10 cellular contexts compared by ENCODE assay signal in the genomic region with DNA sequence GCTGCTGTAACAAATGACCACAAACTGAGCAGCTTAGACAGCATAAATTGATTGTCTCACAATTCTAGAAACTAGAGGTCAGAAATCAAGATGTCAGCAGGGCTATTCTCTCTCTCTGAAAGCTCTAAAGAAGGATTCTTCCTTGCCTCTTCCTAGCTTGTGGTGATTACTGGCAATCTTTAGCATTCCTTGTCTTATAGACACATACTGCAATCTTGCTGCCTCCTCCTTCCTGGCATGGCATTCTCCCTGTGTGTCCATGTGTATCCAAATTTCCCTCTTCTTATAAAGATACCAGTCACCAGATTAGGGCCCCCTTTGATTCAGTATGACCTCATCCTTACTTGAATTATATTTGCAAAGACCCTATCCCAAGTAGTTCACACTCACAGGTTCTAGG. TPM values are rescaled to one million over a fixed set of nuclear protein-coding genes. Genes with fewer than 3 reads are reported as not detected.
DNase-seq lines count a peak whose midpoint lies in the region; ATAC-seq and TF ChIP-seq lines count a peak whose summit lies in the region.
"Had no signal": no experiment of that assay in that cellular context is flagged by ENCODE, and none has a peak within 500 bp of the region (broad histone marks: within the 10 kb centered on the region; RNA-seq: fewer than 3 reads in every experiment).

No MANE protein-coding gene starts in this region.

- peak overlapping the region; percentile 0 for H3K4me3 Mint-ChIP-seq in activated naive CD4-positive, alpha-beta T cell treated with anti-CD3 and anti-CD28 coated beads, Interleukin-2, amount 10 ng/mL, durations not matched to agents 7 days and 5 days
- H3K4me3 Mint-ChIP-seq in T-cell = peak overlapping the region; percentile 97 to 99 (median 97)
- peak overlapping the region; percentile 28 for H3K4me3 Mint-ChIP-seq in stimulated activated memory B cell treated with anti-CD40 and anti-IgM and Interleukin-4, amounts not matched to agents 10 μg/mL and 1 μg/mL and 100 μg/mL, for 72 hours

- no peaks in the 10 kb centered on the region for H3K36me3 ChIP-seq in mucosa of descending colon (ENCODE audit: low read depth)

- no peak for ATAC-seq in activated naive CD4-positive, alpha-beta T cell treated with anti-CD3 and anti-CD28 coated beads, Interleukin-2, amount 50 U/mL, for 72 hours
- ATAC-seq in T-cell (replicated peaks in 1 of 4) (no peak), mucosa of descending colon (no peak)
- no peak for ATAC-seq in stimulated activated memory B cell treated with anti-CD40 and anti-IgM and Interleukin-4, amounts not matched to agents 10 μg/mL and 1 μg/mL and 100 μg/mL, for 72 hours

- peaks cover 18% of the 10 kb centered on the region for H3K36me3 Mint-ChIP-seq in activated naive CD4-positive, alpha-beta T cell treated with anti-CD3 and anti-CD28 coated beads, Interleukin-2, amount 10 ng/mL, durations not matched to agents 7 days and 5 days
- peaks cover 22 to 42% of the 10 kb centered on the region in 2 donors for H3K36me3 Mint-ChIP-seq in activated naive CD4-positive, alpha-beta T cell treated with anti-CD3 and anti-CD28 coated beads, Interleukin-2, amount 50 U/mL, for 72 hours
- H3K36me3 Mint-ChIP-seq in T-cell = peaks cover 15% of the 10 kb centered on the region
- peaks cover 8% of the 10 kb centered on the region for H3K36me3 Mint-ChIP-seq in stimulated activated memory B cell treated with anti-CD40 and anti-IgM and Interleukin-4, amounts not matched to agents 10 μg/mL and 1 μg/mL and 100 μg/mL, for 72 hours

- H3K27me3 Mint-ChIP-seq in activated naive CD4-positive, alpha-beta T cell treated with anti-CD3 and anti-CD28 coated beads, Interleukin-2, amount 10 ng/mL, durations not matched to agents 7 days and 5 days = no peaks in the 10 kb centered on the region
- H3K27me3 Mint-ChIP-seq in T-cell = no peaks in the 10 kb centered on the region
- H3K27me3 Mint-ChIP-seq in stimulated activated memory B cell treated with anti-CD40 and anti-IgM and Interleukin-4, amounts not matched to agents 10 μg/mL and 1 μg/mL and 100 μg/mL, for 72 hours = no peaks in the 10 kb centered on the region

- H3K4me3 ChIP-seq in fibroblast of the aortic adventitia (ENCODE audit: low read depth, low read length) (no peak overlapping the region), mucosa of descending colon (no peak overlapping the region)

- no peaks in the 10 kb centered on the region for H3K9me3 Mint-ChIP-seq in activated naive CD4-positive, alpha-beta T cell treated with anti-CD3 and anti-CD28 coated beads, Interleukin-2, amount 10 ng/mL, durations not matched to agents 7 days and 5 days
- no peaks in the 10 kb centered on the region for H3K9me3 Mint-ChIP-seq in activated naive CD4-positive, alpha-beta T cell treated with anti-CD3 and anti-CD28 coated beads, Interleukin-2, amount 50 U/mL, for 72 hours
- no peaks in the 10 kb centered on the region for H3K9me3 Mint-ChIP-seq in T-cell
- H3K9me3 Mint-ChIP-seq in stimulated activated memory B cell treated with anti-CD40 and anti-IgM and Interleukin-4, amounts not matched to agents 10 μg/mL and 1 μg/mL and 100 μg/mL, for 72 hours = no peaks in the 10 kb centered on the region

- CTCF ChIA-PET in activated naive CD4-positive, alpha-beta T cell treated with anti-CD3 and anti-CD28 coated beads, Interleukin-2, amount 10 ng/mL, durations not matched to agents 7 days and 5 days (lab: Charles Lee) = interaction anchor here (1.0 to 2.0 kb wide), 2 partner anchors 8 to 16 kb away, joined by 3 to 10 read pairs; partner anchors contain the start of gene CHAC2
- CTCF ChIA-PET in T-cell (lab: Charles Lee) (no interaction called here), HEK293T (lab: Yijun Ruan, JAX) (no interaction called here)

- no peak overlapping the region for H3K27ac Mint-ChIP-seq in activated naive CD4-positive, alpha-beta T cell treated with anti-CD3 and anti-CD28 coated beads, Interleukin-2, amount 10 ng/mL, durations not matched to agents 7 days and 5 days
- H3K27ac Mint-ChIP-seq in activated naive CD4-positive, alpha-beta T cell treated with anti-CD3 and anti-CD28 coated beads, Interleukin-2, amount 50 U/mL, for 72 hours = no peak overlapping the region
- H3K27ac Mint-ChIP-seq in T-cell = peak overlapping the region in 1 of 2 donors; percentile 93
- peak overlapping the region; percentile 45 for H3K27ac Mint-ChIP-seq in stimulated activated memory B cell treated with anti-CD40 and anti-IgM and Interleukin-4, amounts not matched to agents 10 μg/mL and 1 μg/mL and 100 μg/mL, for 72 hours

- no peaks in the 10 kb centered on the region for H3K9me3 ChIP-seq in mucosa of descending colon

- intact Hi-C loops in mucosa of descending colon (cut with DNase I, micrococcal nuclease) = no loop called here

- TF ChIP-seq CTCF in fibroblast of the aortic adventitia (IDR thresholded peaks at IDR 0.05; ENCODE audit: insufficient read depth, low read length) (no peak), mucosa of descending colon (IDR thresholded peaks at IDR 0.05) (no peak)

- DNase-seq in activated naive CD4-positive, alpha-beta T cell treated with anti-CD3 and anti-CD28 coated beads, Interleukin-2, amount 10 ng/mL, durations not matched to agents 7 days and 5 days = no peak
- DNase-seq in activated naive CD4-positive, alpha-beta T cell treated with anti-CD3 and anti-CD28 coated beads, Interleukin-2, amount 50 U/mL, for 72 hours (ENCODE audit: low spot score in 2 of 2) = no peak
- DNase-seq in T-cell (no peak), fibroblast of the aortic adventitia (ENCODE audit: low read depth) (peak; percentile 18), mucosa of descending colon (no peak), HEK293T (ENCODE audit: extremely low spot score) (no peak), NCI-H128 (lab: John Stamatoyannopoulos, UW; ENCODE audit: unreplicated experiment) (no peak)
- DNase-seq: activated naive CD4-positive, alpha-beta T cell; T-helper 9 cell had no signal

- peaks cover 20% of the 10 kb centered on the region for H3K4me1 ChIP-seq in mucosa of descending colon (ENCODE audit: low read depth)

- POLR2A ChIA-PET in T-cell (lab: Charles Lee) = interaction anchor here in 1 of 2 donors (0.7 kb wide), 1 partner anchor 1820 kb away, joined by 3 read pairs; no protein-coding TSS in a partner anchor
- POLR2A ChIA-PET in HEK293T (lab: Yijun Ruan, JAX) = interaction anchor here (1.2 kb wide), 1 partner anchor 17 kb away, joined by 6 read pairs; the partner anchor contains the start of gene CHAC2

- peaks cover 40% of the 10 kb centered on the region for H3K4me1 Mint-ChIP-seq in activated naive CD4-positive, alpha-beta T cell treated with anti-CD3 and anti-CD28 coated beads, Interleukin-2, amount 10 ng/mL, durations not matched to agents 7 days and 5 days
- H3K4me1 Mint-ChIP-seq in T-cell = peaks cover 61 to 62% (median 61%) of the 10 kb centered on the region in 3 donors
- peaks cover 43% of the 10 kb centered on the region for H3K4me1 Mint-ChIP-seq in stimulated activated memory B cell treated with anti-CD40 and anti-IgM and Interleukin-4, amounts not matched to agents 10 μg/mL and 1 μg/mL and 100 μg/mL, for 72 hours

TF ChIP-seq in HEK293T, 16 proteins besides CTCF, POLR2A, EP300 and RAD21:
- TF ChIP-seq SP1 (IDR thresholded peaks at IDR 0.05) = no peak

RNA-seq across cellular contexts. Expression of gene ASB3, which starts 2.3 kb away (rescaled TPM):
- 10 to 100 TPM; 29.7 to 34.1 TPM for total RNA-seq in activated naive CD4-positive, alpha-beta T cell treated with anti-CD3 and anti-CD28 coated beads, Interleukin-2, amount 50 U/mL, for 72 hours
- total RNA-seq in T-cell = 10 to 100 TPM; 27.5 to 36.4 (median 30.7) TPM
- total RNA-seq in fibroblast of the aortic adventitia (ENCODE audit: low replicate concordance) = 15.5 and 27.9 TPM in 2 replicates
- total RNA-seq in mucosa of descending colon = 10 to 100 TPM; 11.6 to 16.8 (median 14.9) TPM

RNA-seq across cellular contexts. Expression of gene ERLEC1, which starts 2.4 kb away (rescaled TPM):
- total RNA-seq in activated naive CD4-positive, alpha-beta T cell treated with anti-CD3 and anti-CD28 coated beads, Interleukin-2, amount 50 U/mL, for 72 hours = 10 to 100 TPM; 17.7 to 25.4 TPM
- total RNA-seq in T-cell (10 to 100 TPM; 16.7 to 28.3 (median 25.2) TPM), fibroblast of the aortic adventitia (ENCODE audit: low replicate concordance) (64.5 and 72.1 TPM in 2 replicates), mucosa of descending colon (10 to 100 TPM; 31.9 to 40.1 (median 34.5) TPM)

RNA-seq across cellular contexts. Expression of gene CHAC2, which starts 16.8 kb away (rescaled TPM):
- total RNA-seq in activated naive CD4-positive, alpha-beta T cell treated with anti-CD3 and anti-CD28 coated beads, Interleukin-2, amount 50 U/mL, for 72 hours = 1 to 10 TPM; 5.0 to 8.4 TPM
- 1 to 10 TPM; 1.4 to 3.7 (median 2.7) TPM for total RNA-seq in T-cell
- total RNA-seq in fibroblast of the aortic adventitia (ENCODE audit: low replicate concordance) = 0.57 and 9.7 TPM in 2 replicates
- 1 to 10 TPM; 3.1 to 4.7 (median 3.3) TPM for total RNA-seq in mucosa of descending colon

Comparison
In these comparisons a context has a peak if more than half of its experiments do, and no peak if none do; other contexts are left out.
1. H3K4me3 Mint-ChIP-seq: peak in every context shown above with its lines; median percentile 97 in T-cell; 28 in stimulated activated memory B cell treated with anti-CD40 and anti-IgM and Interleukin-4, amounts not matched to agents 10 μg/mL and 1 μg/mL and 100 μg/mL, for 72 hours; 0 in activated naive CD4-positive, alpha-beta T cell treated with anti-CD3 and anti-CD28 coated beads, Interleukin-2, amount 10 ng/mL, durations not matched to agents 7 days and 5 days.